Comparison of ENCODE assay signal across 1 cellular context in the genomic region with DNA sequence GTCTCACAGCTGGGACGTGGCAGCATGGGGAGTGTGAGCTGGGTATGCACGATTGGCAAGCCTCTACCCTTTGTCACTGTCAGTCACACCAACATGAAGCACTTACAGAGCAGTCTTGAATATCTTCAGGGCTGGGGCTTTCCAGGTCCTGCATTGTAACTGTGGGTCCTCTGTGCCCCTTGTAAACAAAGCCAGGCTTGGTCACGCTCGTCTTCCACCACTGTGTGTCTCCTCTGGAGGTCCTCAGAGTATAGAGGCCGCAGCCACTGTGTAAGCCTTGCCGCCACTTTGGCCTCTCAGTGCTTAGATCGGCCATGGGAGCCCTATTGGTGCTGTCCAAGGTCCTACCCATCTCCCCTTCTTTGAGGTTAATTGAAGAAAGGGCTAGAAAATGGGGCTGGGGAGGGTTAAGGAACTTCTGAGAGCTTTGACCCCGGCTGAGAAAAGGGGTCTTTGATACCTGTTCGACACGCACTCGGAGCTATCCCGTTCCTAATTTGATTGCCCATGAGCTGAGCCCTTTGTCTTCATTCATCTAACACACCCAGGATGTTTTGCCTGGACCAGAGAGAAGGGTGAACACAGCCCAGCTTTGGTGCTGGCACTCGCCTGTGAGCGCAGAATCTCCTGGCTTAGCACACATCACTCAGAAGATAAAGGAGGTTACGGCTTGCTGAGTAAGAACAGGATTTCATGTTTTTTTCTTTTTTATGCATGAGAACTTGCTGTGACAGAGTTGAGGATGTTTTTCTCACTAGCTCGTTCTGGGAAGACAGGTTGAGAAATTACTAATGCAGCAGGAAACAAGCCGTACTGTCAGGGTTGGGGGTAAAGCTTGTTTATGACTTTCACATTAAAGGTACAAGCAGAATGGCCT.
TF ChIP-seq lines count a peak whose summit lies in the region.

No MANE protein-coding gene starts in this region.

TF ChIP-seq in K562, 482 proteins besides CTCF, POLR2A, EP300 and RAD21 (continued from another document):
- TF ChIP-seq, protein P1, sequence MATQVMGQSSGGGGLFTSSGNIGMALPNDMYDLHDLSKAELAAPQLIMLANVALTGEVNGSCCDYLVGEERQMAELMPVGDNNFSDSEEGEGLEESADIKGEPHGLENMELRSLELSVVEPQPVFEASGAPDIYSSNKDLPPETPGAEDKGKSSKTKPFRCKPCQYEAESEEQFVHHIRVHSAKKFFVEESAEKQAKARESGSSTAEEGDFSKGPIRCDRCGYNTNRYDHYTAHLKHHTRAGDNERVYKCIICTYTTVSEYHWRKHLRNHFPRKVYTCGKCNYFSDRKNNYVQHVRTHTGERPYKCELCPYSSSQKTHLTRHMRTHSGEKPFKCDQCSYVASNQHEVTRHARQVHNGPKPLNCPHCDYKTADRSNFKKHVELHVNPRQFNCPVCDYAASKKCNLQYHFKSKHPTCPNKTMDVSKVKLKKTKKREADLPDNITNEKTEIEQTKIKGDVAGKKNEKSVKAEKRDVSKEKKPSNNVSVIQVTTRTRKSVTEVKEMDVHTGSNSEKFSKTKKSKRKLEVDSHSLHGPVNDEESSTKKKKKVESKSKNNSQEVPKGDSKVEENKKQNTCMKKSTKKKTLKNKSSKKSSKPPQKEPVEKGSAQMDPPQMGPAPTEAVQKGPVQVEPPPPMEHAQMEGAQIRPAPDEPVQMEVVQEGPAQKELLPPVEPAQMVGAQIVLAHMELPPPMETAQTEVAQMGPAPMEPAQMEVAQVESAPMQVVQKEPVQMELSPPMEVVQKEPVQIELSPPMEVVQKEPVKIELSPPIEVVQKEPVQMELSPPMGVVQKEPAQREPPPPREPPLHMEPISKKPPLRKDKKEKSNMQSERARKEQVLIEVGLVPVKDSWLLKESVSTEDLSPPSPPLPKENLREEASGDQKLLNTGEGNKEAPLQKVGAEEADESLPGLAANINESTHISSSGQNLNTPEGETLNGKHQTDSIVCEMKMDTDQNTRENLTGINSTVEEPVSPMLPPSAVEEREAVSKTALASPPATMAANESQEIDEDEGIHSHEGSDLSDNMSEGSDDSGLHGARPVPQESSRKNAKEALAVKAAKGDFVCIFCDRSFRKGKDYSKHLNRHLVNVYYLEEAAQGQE (CRISPR knock-in tag; IDR thresholded peaks at IDR 0.05; ENCODE audit: low read depth), result peak; percentile 90
- TF ChIP-seq DMBX1 (CRISPR knock-in tag; IDR thresholded peaks at IDR 0.05; ENCODE audit: borderline replicate concordance), result peak; percentile 35; the same call in 1 of the 2 replicates
- no peak for TF ChIP-seq DPF2 (IDR thresholded peaks at IDR 0.05)
- no peak for TF ChIP-seq SRSF1 (IDR thresholded peaks at IDR 0.05; ENCODE audit: low read depth, low read length)
- peak; percentile 90 for TF ChIP-seq MIER1 (IDR thresholded peaks at IDR 0.05; ENCODE audit: low read depth)
- TF ChIP-seq NUFIP1 (IDR thresholded peaks at IDR 0.05; ENCODE audit: partially characterized antibody), result no peak
- TF ChIP-seq NFIX (CRISPR knock-in tag; IDR thresholded peaks at IDR 0.05; ENCODE audit: low read depth), result no peak
- 0 out of 2 replicates have a peak, but pooled peaks have one; percentile 19 for TF ChIP-seq STAG1 (CRISPR knock-in tag; IDR thresholded peaks at IDR 0.05; ENCODE audit: borderline replicate concordance)
- TF ChIP-seq HDAC6 (IDR thresholded peaks at IDR 0.05; ENCODE audit: low read depth, low read length), result no peak
- TF ChIP-seq NFXL1 (CRISPR knock-in tag; IDR thresholded peaks at IDR 0.05), result no peak
